Comparison of ENCODE assay signal across 1 cellular context in the genomic region with DNA sequence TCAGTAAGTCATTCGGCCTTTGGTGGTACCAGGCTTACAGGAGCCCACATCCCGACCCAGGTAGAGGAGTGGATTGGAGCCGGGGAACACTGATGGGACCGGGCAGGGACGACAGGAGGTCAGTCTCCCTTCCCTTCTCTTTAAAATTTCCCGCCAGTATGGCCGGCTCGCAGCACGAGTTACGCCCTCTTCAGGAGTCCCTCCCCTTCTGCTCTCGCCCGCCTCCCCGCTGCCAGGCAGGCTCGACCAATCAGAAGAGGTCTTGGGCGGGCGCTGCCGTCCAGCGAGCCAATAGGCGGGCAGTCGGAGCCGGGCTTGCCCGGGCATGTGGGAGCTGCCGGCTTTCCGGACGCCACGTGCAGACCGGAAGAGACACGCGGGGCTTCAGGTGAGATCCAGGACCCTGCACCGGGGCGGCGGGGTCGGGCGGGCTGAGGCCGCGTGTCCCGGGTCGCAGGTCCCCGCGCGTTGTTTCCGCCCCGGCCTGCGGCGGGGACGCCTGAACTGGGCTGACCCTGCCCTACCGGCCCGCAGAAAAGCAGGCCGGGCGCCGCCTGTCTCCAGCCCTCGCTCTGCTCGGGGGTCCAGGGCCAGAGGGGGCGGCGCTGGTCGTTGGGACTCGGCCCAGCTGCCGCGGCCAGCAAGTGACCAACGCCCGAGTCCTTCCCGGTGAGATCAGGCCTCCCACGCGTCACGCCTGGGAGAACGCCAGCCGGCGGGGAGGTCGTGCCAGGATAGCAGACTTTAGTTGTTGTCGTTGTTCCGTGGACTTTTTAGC.
TF ChIP-seq lines count a peak whose summit lies in the region.

A gene with protein sequence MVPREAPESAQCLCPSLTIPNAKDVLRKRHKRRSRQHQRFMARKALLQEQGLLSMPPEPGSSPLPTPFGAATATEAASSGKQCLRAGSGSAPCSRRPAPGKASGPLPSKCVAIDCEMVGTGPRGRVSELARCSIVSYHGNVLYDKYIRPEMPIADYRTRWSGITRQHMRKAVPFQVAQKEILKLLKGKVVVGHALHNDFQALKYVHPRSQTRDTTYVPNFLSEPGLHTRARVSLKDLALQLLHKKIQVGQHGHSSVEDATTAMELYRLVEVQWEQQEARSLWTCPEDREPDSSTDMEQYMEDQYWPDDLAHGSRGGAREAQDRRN (plus strand): TSS at position 346 of the 778 bp plus-strand sequence. CDS start 4,870 bp downstream, outside the sequence.

TF ChIP-seq in HEK293, 187 proteins besides CTCF, POLR2A, EP300 and RAD21 (continued from another document and continues in another):
- TF ChIP-seq ZNF366 (tag by site-specific recombination; conservative IDR thresholded peaks at IDR 0.05) (peak; percentile 61; the same call in 1 of the 2 replicates), ZNF76 (tag by site-specific recombination; IDR thresholded peaks at IDR 0.05; ENCODE audit: borderline replicate concordance, low read depth) (peak; percentile 47; the same call in 1 of the 2 replicates), IKZF3 (tag by site-specific recombination; IDR thresholded peaks at IDR 0.05) (peak; percentile 55), HOXD13 (CRISPR knock-in tag; IDR thresholded peaks at IDR 0.05; ENCODE audit: borderline replicate concordance) (no peak; the same call in 1 of the 2 replicates), SP7 (tag by site-specific recombination; IDR thresholded peaks at IDR 0.05) (peak; percentile 61), YY1 (tag by site-specific recombination; IDR thresholded peaks at IDR 0.05) (peak; percentile 33; the same call in 1 of the 2 replicates), ZNF426 (tag by site-specific recombination; IDR thresholded peaks at IDR 0.05) (no peak), ZNF341 (tag by site-specific recombination; IDR thresholded peaks at IDR 0.05; ENCODE audit: low read depth) (0 out of 2 replicates have a peak, but pooled peaks have one; percentile 2), ZNF211 (tag by site-specific recombination; IDR thresholded peaks at IDR 0.05; ENCODE audit: low read depth) (no peak), HOXC10 (CRISPR knock-in tag; IDR thresholded peaks at IDR 0.05) (0 out of 2 replicates have a peak, but pooled peaks have one; percentile 64), WT1 (tag by site-specific recombination; IDR thresholded peaks at IDR 0.05) (peak; percentile 15), ZBTB7A (tag by site-specific recombination; IDR thresholded peaks at IDR 0.05; ENCODE audit: low read depth) (0 out of 2 replicates have a peak, but pooled peaks have one; percentile 40), ZNF555 (tag by site-specific recombination; conservative IDR thresholded peaks at IDR 0.05) (no peak), BCL11B (tag by site-specific recombination; IDR thresholded peaks at IDR 0.05; ENCODE audit: low read depth) (0 out of 2 replicates have a peak, but pooled peaks have one; percentile 40), ZNF335 (tag by site-specific recombination; conservative IDR thresholded peaks at IDR 0.05) (peak; percentile 71), ZNF692 (tag by site-specific recombination; IDR thresholded peaks at IDR 0.05) (0 out of 2 replicates have a peak, but pooled peaks have one; percentile 50), KLF16 (tag by site-specific recombination; IDR thresholded peaks at IDR 0.05) (peak; percentile 78), INSM2 (tag by site-specific recombination; IDR thresholded peaks at IDR 0.05) (no peak), KLF10 (tag by site-specific recombination; IDR thresholded peaks at IDR 0.05) (peak; percentile 67; the same call in 1 of the 2 replicates), SP3 (tag by site-specific recombination; IDR thresholded peaks at IDR 0.05) (peak; percentile 95), ZNF521 (tag by site-specific recombination; IDR thresholded peaks at IDR 0.05) (no peak), ZFHX2 (tag by site-specific recombination; conservative IDR thresholded peaks at IDR 0.05) (peak; percentile 83), EGR2 (tag by site-specific recombination; IDR thresholded peaks at IDR 0.05; ENCODE audit: low read depth) (peak; percentile 54), ZNF354C (tag by site-specific recombination; IDR thresholded peaks at IDR 0.05; ENCODE audit: borderline replicate concordance, low read depth) (no peak), ZNF148 (tag by site-specific recombination; IDR thresholded peaks at IDR 0.05; ENCODE audit: borderline replicate concordance) (no peak), ZNF18 (tag by site-specific recombination; IDR thresholded peaks at IDR 0.05) (0 out of 2 replicates have a peak, but pooled peaks have one; percentile 12), ZNF596 (tag by site-specific recombination; IDR thresholded peaks at IDR 0.05) (peak; percentile 39; the same call in 1 of the 2 replicates), ZNF510 (tag by site-specific recombination; IDR thresholded peaks at IDR 0.05; ENCODE audit: insufficient replicate concordance) (no peak), ZNF664 (tag by site-specific recombination; IDR thresholded peaks at IDR 0.05) (no peak), ZNF658 (tag by site-specific recombination; IDR thresholded peaks at IDR 0.05) (no peak), ZBTB17 (tag by site-specific recombination; IDR thresholded peaks at IDR 0.05) (peak; percentile 88), ZBTB44 (tag by site-specific recombination; IDR thresholded peaks at IDR 0.05) (no peak), GLIS2 (tag by site-specific recombination; IDR thresholded peaks at IDR 0.05) (peak; percentile 78), KLF9 (tag by site-specific recombination; IDR thresholded peaks at IDR 0.05; ENCODE audit: low read depth) (peak; percentile 87), HOXA7 (CRISPR knock-in tag; IDR thresholded peaks at IDR 0.05; ENCODE audit: borderline replicate concordance) (no peak), ZNF169 (tag by site-specific recombination; IDR thresholded peaks at IDR 0.05) (no peak), KLF1 (tag by site-specific recombination; IDR thresholded peaks at IDR 0.05) (peak; percentile 48)
- TF ChIP-seq, protein P1, sequence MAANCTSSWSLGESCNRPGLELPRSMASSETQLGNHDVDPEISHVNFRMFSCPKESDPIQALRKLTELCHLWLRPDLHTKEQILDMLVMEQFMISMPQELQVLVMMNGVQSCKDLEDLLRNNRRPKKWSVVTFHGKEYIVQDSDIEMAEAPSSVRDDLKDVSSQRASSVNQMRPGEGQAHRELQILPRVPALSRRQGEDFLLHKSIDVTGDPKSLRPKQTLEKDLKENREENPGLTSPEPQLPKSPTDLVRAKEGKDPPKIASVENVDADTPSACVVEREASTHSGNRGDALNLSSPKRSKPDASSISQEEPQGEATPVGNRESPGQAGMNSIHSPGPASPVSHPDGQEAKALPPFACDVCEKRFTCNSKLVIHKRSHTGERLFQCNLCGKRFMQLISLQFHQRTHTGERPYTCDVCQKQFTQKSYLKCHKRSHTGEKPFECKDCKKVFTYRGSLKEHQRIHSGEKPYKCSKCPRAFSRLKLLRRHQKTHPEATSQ (tag by site-specific recombination; IDR thresholded peaks at IDR 0.05): no peak
- TF ChIP-seq, protein P2, sequence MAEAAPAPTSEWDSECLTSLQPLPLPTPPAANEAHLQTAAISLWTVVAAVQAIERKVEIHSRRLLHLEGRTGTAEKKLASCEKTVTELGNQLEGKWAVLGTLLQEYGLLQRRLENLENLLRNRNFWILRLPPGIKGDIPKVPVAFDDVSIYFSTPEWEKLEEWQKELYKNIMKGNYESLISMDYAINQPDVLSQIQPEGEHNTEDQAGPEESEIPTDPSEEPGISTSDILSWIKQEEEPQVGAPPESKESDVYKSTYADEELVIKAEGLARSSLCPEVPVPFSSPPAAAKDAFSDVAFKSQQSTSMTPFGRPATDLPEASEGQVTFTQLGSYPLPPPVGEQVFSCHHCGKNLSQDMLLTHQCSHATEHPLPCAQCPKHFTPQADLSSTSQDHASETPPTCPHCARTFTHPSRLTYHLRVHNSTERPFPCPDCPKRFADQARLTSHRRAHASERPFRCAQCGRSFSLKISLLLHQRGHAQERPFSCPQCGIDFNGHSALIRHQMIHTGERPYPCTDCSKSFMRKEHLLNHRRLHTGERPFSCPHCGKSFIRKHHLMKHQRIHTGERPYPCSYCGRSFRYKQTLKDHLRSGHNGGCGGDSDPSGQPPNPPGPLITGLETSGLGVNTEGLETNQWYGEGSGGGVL (tag by site-specific recombination; IDR thresholded peaks at IDR 0.05): no peak
- TF ChIP-seq, protein P3, sequence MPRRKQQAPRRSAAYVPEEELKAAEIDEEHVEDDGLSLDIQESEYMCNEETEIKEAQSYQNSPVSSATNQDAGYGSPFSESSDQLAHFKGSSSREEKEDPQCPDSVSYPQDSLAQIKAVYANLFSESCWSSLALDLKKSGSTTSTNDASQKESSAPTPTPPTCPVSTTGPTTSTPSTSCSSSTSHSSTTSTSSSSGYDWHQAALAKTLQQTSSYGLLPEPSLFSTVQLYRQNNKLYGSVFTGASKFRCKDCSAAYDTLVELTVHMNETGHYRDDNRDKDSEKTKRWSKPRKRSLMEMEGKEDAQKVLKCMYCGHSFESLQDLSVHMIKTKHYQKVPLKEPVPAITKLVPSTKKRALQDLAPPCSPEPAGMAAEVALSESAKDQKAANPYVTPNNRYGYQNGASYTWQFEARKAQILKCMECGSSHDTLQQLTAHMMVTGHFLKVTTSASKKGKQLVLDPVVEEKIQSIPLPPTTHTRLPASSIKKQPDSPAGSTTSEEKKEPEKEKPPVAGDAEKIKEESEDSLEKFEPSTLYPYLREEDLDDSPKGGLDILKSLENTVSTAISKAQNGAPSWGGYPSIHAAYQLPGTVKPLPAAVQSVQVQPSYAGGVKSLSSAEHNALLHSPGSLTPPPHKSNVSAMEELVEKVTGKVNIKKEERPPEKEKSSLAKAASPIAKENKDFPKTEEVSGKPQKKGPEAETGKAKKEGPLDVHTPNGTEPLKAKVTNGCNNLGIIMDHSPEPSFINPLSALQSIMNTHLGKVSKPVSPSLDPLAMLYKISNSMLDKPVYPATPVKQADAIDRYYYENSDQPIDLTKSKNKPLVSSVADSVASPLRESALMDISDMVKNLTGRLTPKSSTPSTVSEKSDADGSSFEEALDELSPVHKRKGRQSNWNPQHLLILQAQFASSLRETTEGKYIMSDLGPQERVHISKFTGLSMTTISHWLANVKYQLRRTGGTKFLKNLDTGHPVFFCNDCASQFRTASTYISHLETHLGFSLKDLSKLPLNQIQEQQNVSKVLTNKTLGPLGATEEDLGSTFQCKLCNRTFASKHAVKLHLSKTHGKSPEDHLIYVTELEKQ (tag by site-specific recombination; IDR thresholded peaks at IDR 0.05; ENCODE audit: borderline replicate concordance): no peak
